20 cellular contexts compared by ENCODE assay signal in the genomic region with DNA sequence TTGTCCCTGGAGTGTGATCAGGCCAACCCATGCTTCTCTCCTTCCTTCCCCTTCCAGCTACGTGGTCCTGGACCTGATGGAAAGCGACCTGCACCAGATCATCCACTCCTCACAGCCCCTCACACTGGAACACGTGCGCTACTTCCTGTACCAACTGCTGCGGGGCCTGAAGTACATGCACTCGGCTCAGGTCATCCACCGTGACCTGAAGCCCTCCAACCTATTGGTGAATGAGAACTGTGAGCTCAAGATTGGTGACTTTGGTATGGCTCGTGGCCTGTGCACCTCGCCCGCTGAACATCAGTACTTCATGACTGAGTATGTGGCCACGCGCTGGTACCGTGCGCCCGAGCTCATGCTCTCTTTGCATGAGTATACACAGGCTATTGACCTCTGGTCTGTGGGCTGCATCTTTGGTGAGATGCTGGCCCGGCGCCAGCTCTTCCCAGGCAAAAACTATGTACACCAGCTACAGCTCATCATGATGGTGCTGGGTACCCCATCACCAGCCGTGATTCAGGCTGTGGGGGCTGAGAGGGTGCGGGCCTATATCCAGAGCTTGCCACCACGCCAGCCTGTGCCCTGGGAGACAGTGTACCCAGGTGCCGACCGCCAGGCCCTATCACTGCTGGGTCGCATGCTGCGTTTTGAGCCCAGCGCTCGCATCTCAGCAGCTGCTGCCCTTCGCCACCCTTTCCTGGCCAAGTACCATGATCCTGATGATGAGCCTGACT. TPM values are rescaled to one million over a fixed set of nuclear protein-coding genes. Genes with fewer than 3 reads are reported as not detected.
DNase-seq lines count a peak whose midpoint lies in the region; ATAC-seq, FAIRE-seq and TF ChIP-seq lines count a peak whose summit lies in the region.
"Had no signal": no experiment of that assay in that cellular context is flagged by ENCODE, and none has a peak within 500 bp of the region (broad histone marks: within the 10 kb centered on the region; RNA-seq: fewer than 3 reads in every experiment).

No MANE protein-coding gene starts in this region.

- intact Hi-C loops in CD4-positive, alpha-beta T cell (cut with DNase I, micrococcal nuclease): no loop called here
- intact Hi-C loops in kidney (cut with DNase I) (no loop called here), posterior vena cava (cut with DNase I) (no loop called here)

- peaks cover 58% of the 10 kb centered on the region for H3K36me3 Mint-ChIP-seq in CD4-positive, alpha-beta T cell (ENCODE audit: low read depth)

- ATAC-seq in CD4-positive, alpha-beta T cell (ENCODE audit: poor library complexity): no peak
- no peak for ATAC-seq in GM21737 (IDR thresholded peaks at IDR 0.05; ENCODE audit: unreplicated experiment)
- ATAC-seq: activated CD4-positive, CD25-positive, alpha-beta regulatory T cell treated with anti-CD3 and anti-CD28 coated beads, Interleukin-2, amount 50 U/mL, for 24 hours had no signal

- POLR2A ChIA-PET in CD4-positive, alpha-beta T cell (lab: Charles Lee): no interaction called here
- POLR2A ChIA-PET in RWPE1 (lab: Yijun Ruan, JAX; ENCODE audit: low non-redundant PET): no interaction called here

- no peaks in the 10 kb centered on the region for H3K9me3 Mint-ChIP-seq in CD4-positive, alpha-beta T cell

- CTCF ChIA-PET in CD4-positive, alpha-beta T cell (lab: Charles Lee): no interaction called here
- CTCF ChIA-PET in RWPE1 (lab: Yijun Ruan, JAX): no interaction called here

- no peak for FAIRE-seq in kidney (lab: Jason Lieb, UNC)
- FAIRE-seq: GM12891 had no signal

- H3K4me3 Mint-ChIP-seq in CD4-positive, alpha-beta T cell: peak overlapping the region; percentile 76

- H3K27ac ChIP-seq in CD4-positive, alpha-beta T cell (ENCODE audit: low read depth, low read length): no peak overlapping the region
- H3K27ac ChIP-seq in RWPE1 (peak overlapping the region; percentile 78), kidney (ENCODE audit: low read depth in 2 of 2, low read length in 2 of 2) (no peak overlapping the region)
- H3K27ac ChIP-seq: BLaER1, neutrophil had no signal

- H3K27me3 ChIP-seq in CD4-positive, alpha-beta T cell (ENCODE audit: control insufficient read depth, insufficient read depth, low read length): no peaks in the 10 kb centered on the region
- H3K27me3 ChIP-seq: BLaER1, neutrophil had no signal

- peak overlapping the region; percentile 50 for H3K27ac Mint-ChIP-seq in CD4-positive, alpha-beta T cell

- no peaks in the 10 kb centered on the region for H3K27me3 Mint-ChIP-seq in CD4-positive, alpha-beta T cell

- no peak for DNase-seq in CD4-positive, alpha-beta T cell
- no peak for DNase-seq in RWPE1 (ENCODE audit: low spot score)
- DNase-seq in kidney: peak; percentile 67
- DNase-seq in posterior vena cava (ENCODE audit: low spot score): peak; percentile 73
- no peak for DNase-seq in NOMO-1 treated with dmso at 0.1 percent for 144 hours (lab: John Stamatoyannopoulos, UW; ENCODE audit: unreplicated experiment)
- no peak for DNase-seq in COLO829 (ENCODE audit: low spot score)
- DNase-seq: activated naive CD4-positive, alpha-beta T cell; GF-D8; mammary epithelial cell; NCI-H2029; NCI-H510A treated with DMSO at 0.1 percent for 48 hours; SIG-M5 had no signal

- no peaks in the 10 kb centered on the region for H3K9me3 ChIP-seq in CD4-positive, alpha-beta T cell (ENCODE audit: control insufficient read depth, low read length)
- H3K9me3 ChIP-seq in kidney (ENCODE audit: control insufficient read depth in 1 of 2, low read length in 2 of 2): no peaks in the 10 kb centered on the region
- H3K9me3 ChIP-seq: BLaER1, neutrophil had no signal

- no peak for TF ChIP-seq CTCF in CD4-positive, alpha-beta T cell (IDR thresholded peaks at IDR 0.05)
- no peak for TF ChIP-seq CTCF in RWPE1 (conservative IDR thresholded peaks at IDR 0.05; ENCODE audit: low read depth)
- no peak for TF ChIP-seq CTCF in kidney (IDR thresholded peaks at IDR 0.05; ENCODE audit: borderline replicate concordance, extremely low read depth, insufficient read depth)

- no peak overlapping the region for H3K9ac ChIP-seq in kidney (ENCODE audit: low read length in 2 of 2)
- H3K9ac ChIP-seq: BLaER1 had no signal

- peaks cover 21 to 30% of the 10 kb centered on the region in 2 donors for H3K36me3 ChIP-seq in kidney (ENCODE audit: control insufficient read depth in 1 of 2, insufficient read depth in 2 of 2, low read length in 2 of 2)

- H3K4me1 ChIP-seq in kidney (ENCODE audit: control insufficient read depth in 1 of 2, insufficient read depth in 1 of 2, low read depth in 1 of 2, low read length in 2 of 2): peaks cover 0 to 25% of the 10 kb centered on the region in 2 donors

- H3K4me3 ChIP-seq in kidney (ENCODE audit: low read length in 2 of 2): no peak overlapping the region
- H3K4me3 ChIP-seq: BLaER1 had no signal

- H3K4me1 Mint-ChIP-seq in CD4-positive, alpha-beta T cell (ENCODE audit: low read depth): peaks cover 11% of the 10 kb centered on the region

RNA-seq across cellular contexts. Expression of gene MAPK7, which starts 2.4 kb away (rescaled TPM):
- total RNA-seq in CD4-positive, alpha-beta T cell: 10 to 100 TPM; 15.2 to 17.3 TPM
- total RNA-seq in kidney (36.7 TPM), posterior vena cava (10 to 100 TPM; 28.8 to 29.2 TPM)
- 7.1 TPM for polyA plus RNA-seq in kidney (ENCODE audit: insufficient read depth, low read depth, low replicate concordance)

RNA-seq across cellular contexts. Expression of gene MFAP4, which starts 6.3 kb away (rescaled TPM):
- not detected for total RNA-seq in CD4-positive, alpha-beta T cell
- total RNA-seq in kidney (51.1 TPM), posterior vena cava (100 to 1,000 TPM; 231 to 371 TPM)
- polyA plus RNA-seq in kidney (ENCODE audit: insufficient read depth, low read depth, low replicate concordance): 27.6 TPM
- total RNA-seq: dermis microvascular lymphatic vessel endothelial cell; glomerular endothelial cell; T-helper 2 cell treated with Interferon-gamma antibody and Interleukin-4, amounts not matched to agents 100 ng/mL and 5 ng/mL, for 36 hours had no signal
- polyA plus RNA-seq: mammary epithelial cell had no signal

RNA-seq across cellular contexts. Expression of gene B9D1, which starts 18.2 kb away (rescaled TPM):
- under 1 TPM; 0.66 to 0.73 TPM for total RNA-seq in CD4-positive, alpha-beta T cell
- 32.1 TPM for total RNA-seq in kidney
- 67.5 TPM for polyA plus RNA-seq in kidney (ENCODE audit: insufficient read depth, low read depth, low replicate concordance)
- 1 to 10 TPM; 7.7 to 9.8 TPM for total RNA-seq in posterior vena cava

RNA-seq across cellular contexts. Expression of gene RNF112, which starts 30.3 kb away (rescaled TPM):
- 1 to 10 TPM; 1.4 to 1.5 TPM for total RNA-seq in CD4-positive, alpha-beta T cell
- total RNA-seq in kidney (7.3 TPM), posterior vena cava (10 to 100 TPM in 1 of 2 donors, 1 to 10 TPM in 1; 8.4 to 12.6 TPM)
- polyA plus RNA-seq in kidney (ENCODE audit: insufficient read depth, low read depth, low replicate concordance): 0.99 TPM
- total RNA-seq: mammary epithelial cell had no signal
- polyA plus RNA-seq: mammary epithelial cell had no signal

Comparison
In these comparisons a context has a peak if more than half of its experiments do, and no peak if none do; other contexts are left out.
1. DNase-seq: peak in kidney (single experiment) and posterior vena cava (single experiment); none in CD4-positive, alpha-beta T cell (0 of 10), RWPE1 (single experiment), NOMO-1 treated with dmso at 0.1 percent for 144 hours (single experiment) and COLO829 (single experiment).
2. RNA of gene MFAP4, which starts 6.3 kb away (total RNA-seq): 231 to 371 TPM in posterior vena cava and 51.1 TPM in kidney (single experiment); not detected in CD4-positive, alpha-beta T cell; every median in the first group is over 10 times any median in the second.
3. RNA of gene B9D1, which starts 18.2 kb away (total RNA-seq): 32.1 TPM in kidney (single experiment) and 7.7 to 9.8 TPM in posterior vena cava; 0.66 to 0.73 TPM in CD4-positive, alpha-beta T cell; every median in the first group is over 4 times any median in the second.